Comparison of ENCODE assay signal across 11 cellular contexts in genomic region chr1:207810173-207810572, GRCh38. TPM values are rescaled to one million over a fixed set of nuclear protein-coding genes. Genes with fewer than 3 reads are reported as not detected.
A peak's percentile ranks its signal among the peaks of the same experiment; 100 is the strongest.
DNase-seq lines count a peak whose midpoint lies in the region; ATAC-seq, FAIRE-seq and TF ChIP-seq lines count a peak whose summit lies in the region.
"Had no signal": no experiment of that assay in that cellular context is flagged by ENCODE, and none has a peak within 500 bp of the region (broad histone marks: within the 10 kb centered on the region; RNA-seq: fewer than 3 reads in every experiment).

No MANE protein-coding gene starts in this region.

- ATAC-seq in HepG2, result no peak

- H3K27me3 ChIP-seq in liver (ENCODE audit: control insufficient read depth in 4 of 4, insufficient read depth in 4 of 4, low read length in 3 of 4) (no peaks in the 10 kb centered on the region), HepG2 (ENCODE audit: control insufficient read depth in 1 of 2, insufficient read depth in 2 of 2, low read length in 2 of 2) (no peaks in the 10 kb centered on the region), mesenchymal stem cell (ENCODE audit: control insufficient read depth in 1 of 2, insufficient read depth in 1 of 2, low read length in 2 of 2) (no peaks in the 10 kb centered on the region)

- peak overlapping the region; percentile 44 to 45 for H3K27ac ChIP-seq in liver (ENCODE audit: low read depth in 1 of 2, low read length in 2 of 2)
- H3K27ac ChIP-seq in HepG2 (ENCODE audit: extremely low read length, insufficient read depth, low read length), result no peak overlapping the region
- H3K27ac ChIP-seq in mesenchymal stem cell (ENCODE audit: low read length, poor library complexity, severe bottlenecking), result no peak overlapping the region
- H3K27ac ChIP-seq: C4-2B had no signal

- no peak for DNase-seq in HepG2 (ENCODE audit: low spot score)
- no peak for DNase-seq in MCF 10A (ENCODE audit: unreplicated experiment)
- DNase-seq in mesenchymal stem cell, result peak; percentile 43
- DNase-seq in DMS114 treated with DMSO at 0.1 percent for 48 hours (lab: John Stamatoyannopoulos, UW; ENCODE audit: unreplicated experiment), result no peak
- no peak for DNase-seq in NCI-H345 treated with DMSO at 0.1 percent for 48 hours (lab: John Stamatoyannopoulos, UW; ENCODE audit: unreplicated experiment)
- no peak for DNase-seq in activated CD4-positive, CD25-positive, alpha-beta regulatory T cell treated with anti-CD3 and anti-CD28 coated beads, Interleukin-2, amount 50 U/mL, for 72 hours
- DNase-seq in ecto neural progenitor cell (ENCODE audit: low spot score), result no peak

- H3K27me3 Mint-ChIP-seq in MCF 10A (ENCODE audit: insufficient read depth, unreplicated experiment), result no peaks in the 10 kb centered on the region

- no peak overlapping the region for H3K18ac ChIP-seq in mesenchymal stem cell (ENCODE audit: low read depth in 1 of 2, low read length in 2 of 2)

- peak overlapping the region; percentile 95 for H3K27ac Mint-ChIP-seq in MCF 10A (ENCODE audit: low read depth, unreplicated experiment)

- peaks cover 3% of the 10 kb centered on the region for H3K79me1 ChIP-seq in mesenchymal stem cell (replicated peaks; ENCODE audit: low read length, poor library complexity, severe bottlenecking)

- H2BK12ac ChIP-seq in mesenchymal stem cell (ENCODE audit: low read length in 2 of 2), result no peak overlapping the region

- no peak overlapping the region for H4K8ac ChIP-seq in mesenchymal stem cell (ENCODE audit: low read length)

- no peak overlapping the region for H3K23ac ChIP-seq in mesenchymal stem cell (ENCODE audit: low read length in 2 of 2)

- no peak for TF ChIP-seq RAD21 in liver (IDR thresholded peaks at IDR 0.05)
- TF ChIP-seq RAD21 in HepG2 (CRISPR knock-in tag; IDR thresholded peaks at IDR 0.05), result no peak

- no peak overlapping the region for H3K9ac ChIP-seq in liver (ENCODE audit: low read depth in 1 of 2, low read length in 2 of 2)
- H3K9ac ChIP-seq in HepG2 (ENCODE audit: insufficient read depth, low read depth, low read length), result no peak overlapping the region
- H3K9ac ChIP-seq in mesenchymal stem cell (ENCODE audit: low read length), result no peak overlapping the region

- H3K14ac ChIP-seq in mesenchymal stem cell (ENCODE audit: low read length in 2 of 2), result no peak overlapping the region

- H3K79me2 ChIP-seq in HepG2 (ENCODE audit: insufficient read depth, low read length), result no peaks in the 10 kb centered on the region

- no peak for FAIRE-seq in HepG2 (lab: Jason Lieb, UNC)
- FAIRE-seq: TTC549 had no signal

- H4K91ac ChIP-seq in mesenchymal stem cell (ENCODE audit: low read length), result no peak overlapping the region

- in situ Hi-C loops in HepG2 (cut with HindIII; ENCODE audit: extremely low pct_ligation_motif_present, low pct_unique_long_range_greater_than_20kb), result no loop called here

- H3K36me3 ChIP-seq in liver (ENCODE audit: control insufficient read depth in 4 of 4, insufficient read depth in 3 of 4, low read depth in 1 of 4, low read length in 3 of 4) (peaks cover 3 to 65% (median 54%) of the 10 kb centered on the region in 4 donors), HepG2 (replicated peaks in 1 of 2; ENCODE audit: control insufficient read depth in 1 of 2, insufficient read depth in 2 of 2, low read length in 2 of 2) (peaks cover 28 to 72% of the 10 kb centered on the region in 2 experiments; a peak in 4 of 5 replicates), mesenchymal stem cell (ENCODE audit: control insufficient read depth in 1 of 2, insufficient read depth in 2 of 2, low read depth in 1 of 2, low read length in 2 of 2) (peaks cover 27 to 73% of the 10 kb centered on the region in 2 experiments)

- H3K4ac ChIP-seq in mesenchymal stem cell (ENCODE audit: low read depth in 1 of 2, low read length in 2 of 2), result no peak overlapping the region

- H2BK15ac ChIP-seq in mesenchymal stem cell (ENCODE audit: low read depth, poor library complexity, severe bottlenecking), result no peak overlapping the region

- H3K9me3 Mint-ChIP-seq in MCF 10A (ENCODE audit: unreplicated experiment), result no peaks in the 10 kb centered on the region
- H3K9me3 Mint-ChIP-seq: activated naive CD4-positive, alpha-beta T cell treated with anti-CD3 and anti-CD28 coated beads, Interleukin-2, amount 50 U/mL, for 72 hours had no signal

- intact Hi-C loops in HepG2 (cut with micrococcal nuclease; ENCODE audit: unreplicated experiment), result loop anchor here (5.0 kb wide), 1 partner anchor 152 kb away; no protein-coding TSS in a partner anchor
- intact Hi-C loops in MCF 10A (cut with micrococcal nuclease), result no loop called here

- H3K4me2 ChIP-seq in HepG2 (ENCODE audit: low read depth, low read length) (no peak overlapping the region), mesenchymal stem cell (ENCODE audit: low read length, poor library complexity, severe bottlenecking) (no peak overlapping the region)

- H3K4me1 ChIP-seq in liver (ENCODE audit: control insufficient read depth in 4 of 4, insufficient read depth in 4 of 4, low read length in 3 of 4), result peaks cover 16 to 73% (median 64%) of the 10 kb centered on the region in 4 donors
- H3K4me1 ChIP-seq in HepG2 (ENCODE audit: insufficient read depth, low read length), result peaks cover 5% of the 10 kb centered on the region
- peaks cover 11% of the 10 kb centered on the region for H3K4me1 ChIP-seq in mesenchymal stem cell (ENCODE audit: control insufficient read depth, insufficient read depth, low read depth, low read length)

- no peak overlapping the region for H3K4me3 ChIP-seq in liver (ENCODE audit: low read depth in 1 of 3, low read length in 3 of 3)
- no peak overlapping the region for H3K4me3 ChIP-seq in HepG2 (replicated peaks in 1 of 3; ENCODE audit: insufficient read depth in 1 of 3, low read depth in 2 of 3, low read length in 3 of 3)
- no peak overlapping the region for H3K4me3 ChIP-seq in mesenchymal stem cell (ENCODE audit: insufficient read depth in 1 of 2, low read depth in 1 of 2, low read length in 2 of 2)

- no peak overlapping the region for H2AK5ac ChIP-seq in mesenchymal stem cell (ENCODE audit: low read length, severe bottlenecking)

- H2AFZ ChIP-seq in HepG2 (ENCODE audit: low read length) (no peak overlapping the region), mesenchymal stem cell (ENCODE audit: low read depth, low read length) (no peak overlapping the region)

- no peak overlapping the region for H2BK5ac ChIP-seq in mesenchymal stem cell (ENCODE audit: low read depth, low read length, poor library complexity, severe bottlenecking)

- TF ChIP-seq POLR2A in HepG2 (IDR thresholded peaks at IDR 0.05; ENCODE audit: insufficient read depth in 1 of 2, low read depth in 2 of 2, low read length in 2 of 2), result no peak

- H3K9me3 ChIP-seq in liver (ENCODE audit: control insufficient read depth in 4 of 4, low read length in 3 of 4) (no peaks in the 10 kb centered on the region), HepG2 (ENCODE audit: low read length) (no peaks in the 10 kb centered on the region), mesenchymal stem cell (ENCODE audit: control insufficient read depth, low read length) (no peaks in the 10 kb centered on the region)

- TF ChIP-seq CTCF in liver (IDR thresholded peaks at IDR 0.05; ENCODE audit: low read depth, low read length, missing input control), result no peak
- TF ChIP-seq CTCF in HepG2 (CRISPR knock-in tag; IDR thresholded peaks at IDR 0.05), result no peak
- no peak for TF ChIP-seq CTCF in MCF 10A (IDR thresholded peaks at IDR 0.05; ENCODE audit: unreplicated experiment)

- POLR2A ChIA-PET in HepG2 (lab: Yijun Ruan, JAX) (no interaction called here), MCF 10A (lab: Yijun Ruan, JAX) (interaction anchor here (0.8 to 5.3 kb wide), 7 partner anchors 11 to 66 kb away, joined by 3 to 102 read pairs (median 4); partner anchors contain the start of gene CD46)

- H4K20me1 ChIP-seq in HepG2 (ENCODE audit: insufficient read depth, low read length), result no peaks in the 10 kb centered on the region

- 94% methylated on average over 2 of the region's 2 CpGs for WGBS in liver
- WGBS in HepG2 (ENCODE audit: low lambda C conversion rate), result 100% methylated on average over 2 of the region's 2 CpGs
- 100% methylated on average over 2 of the region's 2 CpGs for WGBS in mesenchymal stem cell

- CTCF ChIA-PET in HepG2 (lab: Yijun Ruan, JAX; ENCODE audit: low intra/inter-chr PET ratio, low total read pairs) (no interaction called here), MCF 10A (lab: Yijun Ruan, JAX) (interaction anchor here (0.6 to 5.6 kb wide), 12 partner anchors 9 to 1503 kb away, joined by 3 to 59 read pairs (median 6); partner anchors contain the start of gene CD46)

- H2BK120ac ChIP-seq in mesenchymal stem cell (ENCODE audit: low read depth, low read length), result no peak overlapping the region

- no peak for TF ChIP-seq EP300 in HepG2 (IDR thresholded peaks at IDR 0.05; ENCODE audit: low read depth in 2 of 2, low read length in 2 of 2)
- no peak for TF ChIP-seq EP300 in HepG2 (CRISPR knock-in tag; IDR thresholded peaks at IDR 0.05; ENCODE audit: borderline replicate concordance)

- H3K4me3 Mint-ChIP-seq in MCF 10A (ENCODE audit: unreplicated experiment), result no peak overlapping the region

- peaks cover 77% of the 10 kb centered on the region for H3K4me1 Mint-ChIP-seq in MCF 10A (ENCODE audit: insufficient read depth, unreplicated experiment)

- BruUV-seq in HepG2 (replicated peaks; lab: Mats Ljungman, UMichigan) (no TSS peak), MCF 10A (replicated peaks; lab: Mats Ljungman, UMichigan) (no TSS peak)

- peaks cover 97% of the 10 kb centered on the region for H3K36me3 Mint-ChIP-seq in MCF 10A (ENCODE audit: insufficient read depth, unreplicated experiment)

RNA-seq across cellular contexts. Expression of gene CD46, which starts 58.3 kb away (rescaled TPM):
- total RNA-seq in liver (100 to 1,000 TPM; 118 to 123 TPM), HepG2 (2016; rRNA removed; fragmentation: Illumina TruSeq; extraction: Trizol) (70.3 and 130 TPM in 2 replicates), MCF 10A (2022) (181 and 184 TPM in 2 replicates)
- polyA plus RNA-seq in liver (100 to 1,000 TPM in 1 of 2 donors, 10 to 100 TPM in 1; 71.3 to 177 TPM), HepG2 (2011; rRNA removed) (277 TPM in 2 replicates)
- 19.0 and 20.0 TPM in 2 replicates for total RNA-seq in HepG2 (2016; cell fraction: cytosol; rRNA removed; fragmentation: Illumina TruSeq; extraction: Trizol; ENCODE audit: low read depth)
- total RNA-seq in HepG2 (2016; cell fraction: insoluble cytoplasmic fraction; rRNA removed; fragmentation: Illumina TruSeq; extraction: Trizol), result 69.6 and 139 TPM in 2 replicates
- 24.1 and 29.9 TPM in 2 replicates for total RNA-seq in HepG2 (2016; cell fraction: membrane; rRNA removed; fragmentation: Illumina TruSeq; extraction: Trizol)
- total RNA-seq in HepG2 (2016; cell fraction: nucleus; rRNA removed; fragmentation: Illumina TruSeq; extraction: Trizol), result 261 and 271 TPM in 2 replicates
- polyA plus RNA-seq in HepG2 (2011; cell fraction: cytosol; rRNA removed), result 65.6 and 131 TPM in 2 replicates
- 288 and 360 TPM in 2 replicates for polyA plus RNA-seq in HepG2 (2011; cell fraction: nucleus; rRNA removed)
- 206 and 208 TPM in 2 replicates for polyA plus RNA-seq in HepG2 (2012)
- 3.8 and 4.6 TPM in 2 replicates for polyA plus RNA-seq in HepG2 (2016; cell fraction: cytosol; fragmentation: Illumina TruSeq; extraction: Trizol; ENCODE audit: low read depth)
- 59.7 and 64.0 TPM in 2 replicates for polyA plus RNA-seq in HepG2 (2016; cell fraction: insoluble cytoplasmic fraction; fragmentation: Illumina TruSeq; extraction: Trizol; ENCODE audit: low read depth)
- 10.1 and 11.1 TPM in 2 replicates for polyA plus RNA-seq in HepG2 (2016; cell fraction: membrane; fragmentation: Illumina TruSeq; extraction: Trizol; ENCODE audit: low read depth)
- 416 and 423 TPM in 2 replicates for polyA plus RNA-seq in HepG2 (2016; cell fraction: nucleus; fragmentation: Illumina TruSeq; extraction: Trizol; ENCODE audit: insufficient read depth, low read depth)
- 96.1 and 146 TPM in 2 replicates for polyA minus RNA-seq in HepG2 (2011; rRNA and poly(A)+ RNA removed; ENCODE audit: low replicate concordance)
- polyA minus RNA-seq in HepG2 (2011; cell fraction: cytosol; rRNA and poly(A)+ RNA removed), result 125 and 175 TPM in 2 replicates
- polyA minus RNA-seq in HepG2 (2011; cell fraction: nucleus; rRNA and poly(A)+ RNA removed), result 353 and 394 TPM in 2 replicates
- polyA plus RNA-seq in mesenchymal stem cell (2013, experiment 1 of 2), result 185 TPM
- 192 TPM for polyA plus RNA-seq in mesenchymal stem cell (2013, experiment 2 of 2)

Comparison
In these comparisons a context has a peak if more than half of its experiments do, and no peak if none do; other contexts are left out.
1. H3K27ac ChIP-seq: peak in liver (2 of 2); none in HepG2 (single experiment) and mesenchymal stem cell (single experiment).